In genomic region chr1:147515046-147515869, GRCh38 we compare ENCODE assay signal across 9 cellular contexts. TPM values are rescaled to one million over a fixed set of nuclear protein-coding genes. Genes with fewer than 3 reads are reported as not detected.
DNase-seq lines count a peak whose midpoint lies in the region; ATAC-seq and TF ChIP-seq lines count a peak whose summit lies in the region.
"Had no signal": no experiment of that assay in that cellular context is flagged by ENCODE, and none has a peak within 500 bp of the region (broad histone marks: within the 10 kb centered on the region; RNA-seq: fewer than 3 reads in every experiment).

No MANE protein-coding gene starts in this region.

- no peak overlapping the region for H2AFZ ChIP-seq in MM.1S (ENCODE audit: low read length)

- H3K79me2 ChIP-seq in MM.1S (ENCODE audit: low read length) = no peaks in the 10 kb centered on the region

- in situ Hi-C loops in GM13977 (cut with MboI; ENCODE audit: low pct_unique_long_range_greater_than_20kb, low sequenced_read_pairs, unreplicated experiment) = no loop called here

- no peaks in the 10 kb centered on the region for H3K36me3 ChIP-seq in MM.1S (replicated peaks; ENCODE audit: insufficient read depth, low read length)

- H3K27me3 ChIP-seq in MM.1S (replicated peaks; ENCODE audit: insufficient read depth, low read length) = no peaks in the 10 kb centered on the region

- ATAC-seq in activated CD8-positive, alpha-beta T cell treated with anti-CD3 and anti-CD28 coated beads for 36 hours = peak; percentile 77
- no peak for ATAC-seq in GM19324 (IDR thresholded peaks at IDR 0.05; ENCODE audit: low FRiP score, unreplicated experiment)

- intact Hi-C loops in activated CD8-positive, alpha-beta T cell treated with anti-CD3 and anti-CD28 coated beads for 36 hours (cut with micrococcal nuclease) = loop anchor here (5.0 kb wide), 1 partner anchor 112 kb away; no protein-coding TSS in a partner anchor

- no peak overlapping the region for H3K4me2 ChIP-seq in MM.1S (ENCODE audit: low read depth, low read length)

- no peak overlapping the region for H3K4me3 Mint-ChIP-seq in activated CD8-positive, alpha-beta T cell treated with anti-CD3 and anti-CD28 coated beads for 36 hours
- H3K4me3 Mint-ChIP-seq: activated naive CD8-positive, alpha-beta T cell had no signal

- no peaks in the 10 kb centered on the region for H3K4me1 ChIP-seq in MM.1S (ENCODE audit: low read length)

- H3K27ac ChIP-seq in MM.1S (ENCODE audit: low read length) = no peak overlapping the region

- no peaks in the 10 kb centered on the region for H3K9me2 ChIP-seq in MM.1S (replicated peaks; ENCODE audit: insufficient read depth, low read length)

- no peaks in the 10 kb centered on the region for H4K20me1 ChIP-seq in MM.1S (ENCODE audit: insufficient read depth, low read length)

- POLR2A ChIA-PET in activated CD8-positive, alpha-beta T cell treated with anti-CD3 and anti-CD28 coated beads for 36 hours (lab: Charles Lee) = interaction anchor here (1.3 kb wide), 1 partner anchor 19 kb away, joined by 3 read pairs; no protein-coding TSS in a partner anchor

- peak; percentile 44 for TF ChIP-seq CTCF in MM.1S (IDR thresholded peaks at IDR 0.05; ENCODE audit: low read length)
- TF ChIP-seq CTCF in activated CD8-positive, alpha-beta T cell treated with anti-CD3 and anti-CD28 coated beads for 36 hours (IDR thresholded peaks at IDR 0.05) = no peak
- no peak for TF ChIP-seq CTCF in GM13977 (IDR thresholded peaks at IDR 0.05; ENCODE audit: extremely low read depth, insufficient read depth, missing control alignments)

- H3K27me3 Mint-ChIP-seq in activated CD8-positive, alpha-beta T cell treated with anti-CD3 and anti-CD28 coated beads for 36 hours = peaks cover 4% of the 10 kb centered on the region

- H3K27ac Mint-ChIP-seq in activated CD8-positive, alpha-beta T cell treated with anti-CD3 and anti-CD28 coated beads for 36 hours = peak overlapping the region; percentile 56
- H3K27ac Mint-ChIP-seq: activated naive CD8-positive, alpha-beta T cell had no signal

- CTCF ChIA-PET in activated CD8-positive, alpha-beta T cell treated with anti-CD3 and anti-CD28 coated beads for 36 hours (lab: Charles Lee) = interaction anchor here (0.6 to 4.4 kb wide), 15 partner anchors 12 to 378 kb away, joined by 3 to 20 read pairs (median 4); partner anchors contain the start of gene BCL9

- no peaks in the 10 kb centered on the region for H3K9me3 ChIP-seq in MM.1S (replicated peaks; ENCODE audit: insufficient read depth, low read length)

- H3K9me3 Mint-ChIP-seq in activated CD8-positive, alpha-beta T cell treated with anti-CD3 and anti-CD28 coated beads for 36 hours = peaks cover 5% of the 10 kb centered on the region

- DNase-seq in COR-L47 (lab: John Stamatoyannopoulos, UW) (peak; percentile 57), MM.1S (peak; percentile 49), iris pigment epithelial cell (ENCODE audit: low read depth) (peak; percentile 66), NAMALWA (ENCODE audit: low spot score) (no peak), GM13977 (ENCODE audit: low spot score) (no peak)
- DNase-seq in activated CD8-positive, alpha-beta T cell treated with anti-CD3 and anti-CD28 coated beads for 36 hours = peak; percentile 17
- no peak for DNase-seq in activated CD8-positive, alpha-beta memory T cell treated with anti-CD3 and anti-CD28 coated beads, Interleukin-2, amount 50 U/mL, for 4 hours

- peaks cover 15% of the 10 kb centered on the region for H3K4me1 Mint-ChIP-seq in activated CD8-positive, alpha-beta T cell treated with anti-CD3 and anti-CD28 coated beads for 36 hours (ENCODE audit: low read depth)

- H3K4me3 ChIP-seq in MM.1S (ENCODE audit: low read length) = no peak overlapping the region

- no peaks in the 10 kb centered on the region for H3F3A ChIP-seq in MM.1S (ENCODE audit: insufficient read depth, low read length)

- H3K9ac ChIP-seq in MM.1S (ENCODE audit: low read length) = no peak overlapping the region

- H3K36me3 Mint-ChIP-seq in activated CD8-positive, alpha-beta T cell treated with anti-CD3 and anti-CD28 coated beads for 36 hours (ENCODE audit: low read depth) = no peaks in the 10 kb centered on the region
- H3K36me3 Mint-ChIP-seq: activated naive CD8-positive, alpha-beta T cell had no signal

RNA-seq across cellular contexts. Expression of gene BCL9, which starts 26.0 kb away (rescaled TPM):
- 10 to 100 TPM; 30.9 to 34.3 TPM for total RNA-seq in activated CD8-positive, alpha-beta T cell treated with anti-CD3 and anti-CD28 coated beads for 36 hours

Comparison
In these comparisons a context has a peak if more than half of its experiments do, and no peak if none do; other contexts are left out.
1. DNase-seq: peak in COR-L47 (single experiment), MM.1S (single experiment), activated CD8-positive, alpha-beta T cell treated with anti-CD3 and anti-CD28 coated beads for 36 hours (single experiment) and iris pigment epithelial cell (single experiment); none in NAMALWA (single experiment), GM13977 (single experiment) and activated CD8-positive, alpha-beta memory T cell treated with anti-CD3 and anti-CD28 coated beads, Interleukin-2, amount 50 U/mL, for 4 hours (single experiment).